In genomic region chr10:78972947-78973900, GRCh38 we compare ENCODE assay signal across 1 cellular context.
A peak's percentile ranks its signal among the peaks of the same experiment; 100 is the strongest.
TF ChIP-seq lines count a peak whose summit lies in the region.

No MANE protein-coding gene starts in this region.

TF ChIP-seq in K562, 482 proteins besides CTCF, POLR2A, EP300 and RAD21 (continued from another document and continues in another):
- peak; percentile 86 for TF ChIP-seq KAT7 (CRISPR knock-in tag; IDR thresholded peaks at IDR 0.05; ENCODE audit: borderline replicate concordance)
- TF ChIP-seq ZNF57 (CRISPR knock-in tag; IDR thresholded peaks at IDR 0.05): peak; percentile 77
- TF ChIP-seq LEF1 (IDR thresholded peaks at IDR 0.05): peak; percentile 75; the same call in 1 of the 2 replicates
- TF ChIP-seq VEZF1 (CRISPR knock-in tag; IDR thresholded peaks at IDR 0.05): peak; percentile 96
- no peak for TF ChIP-seq SNIP1 (IDR thresholded peaks at IDR 0.05; ENCODE audit: low read depth)
- TF ChIP-seq FOXP4 (CRISPR knock-in tag; IDR thresholded peaks at IDR 0.05; ENCODE audit: borderline replicate concordance): peak; percentile 87
- TF ChIP-seq PHB (CRISPR knock-in tag; IDR thresholded peaks at IDR 0.05): 0 out of 2 replicates have a peak, but pooled peaks have one; percentile 10
- TF ChIP-seq BACH1 (tag; IDR thresholded peaks at IDR 0.05): peak; percentile 90; the same call in 1 of the 2 replicates
- peak; percentile 76; the same call in 1 of the 2 replicates for TF ChIP-seq TCF15 (CRISPR knock-in tag; IDR thresholded peaks at IDR 0.05)
- peak in 1 of 2 experiments; percentile 88; a peak in 2 of 4 replicates for TF ChIP-seq NONO (IDR thresholded peaks at IDR 0.05; ENCODE audit: low read depth in 2 of 2, low read length in 1 of 2)
- 0 out of 2 replicates have a peak, but pooled peaks have one; percentile 37 for TF ChIP-seq ZNF354B (CRISPR knock-in tag; IDR thresholded peaks at IDR 0.05)
- TF ChIP-seq RCOR1 (IDR thresholded peaks at IDR 0.05; ENCODE audit: borderline replicate concordance in 1 of 2, low read depth in 2 of 2, low read length in 2 of 2): peak in 1 of 2 experiments; percentile 80; a peak in 2 of 4 replicates
- TF ChIP-seq FOXM1 (IDR thresholded peaks at IDR 0.05; ENCODE audit: low read depth): no peak
- TF ChIP-seq FOXM1 (CRISPR knock-in tag; IDR thresholded peaks at IDR 0.05; ENCODE audit: low read depth): no peak
- TF ChIP-seq JUND (IDR thresholded peaks at IDR 0.05; ENCODE audit: borderline replicate concordance, low read depth, low read length): peak; percentile 99
- TF ChIP-seq JUND (tag; IDR thresholded peaks at IDR 0.05; ENCODE audit: borderline replicate concordance, low read depth, low read length): peak; percentile 93; the same call in 2 of the 3 replicates
- no peak for TF ChIP-seq ZNF77 (CRISPR knock-in tag; IDR thresholded peaks at IDR 0.05)
- TF ChIP-seq ZNF24 (IDR thresholded peaks at IDR 0.05): 0 out of 2 replicates have a peak, but pooled peaks have one; percentile 1
- TF ChIP-seq MEIS2 (IDR thresholded peaks at IDR 0.05; ENCODE audit: partially characterized antibody): peak; percentile 92
- TF ChIP-seq ARHGAP35 (IDR thresholded peaks at IDR 0.05; ENCODE audit: partially characterized antibody): peak; percentile 27
- peak; percentile 80; the same call in 1 of the 2 replicates for TF ChIP-seq ZNF165 (CRISPR knock-in tag; IDR thresholded peaks at IDR 0.05; ENCODE audit: borderline replicate concordance)
- peak; percentile 91; the same call in 1 of the 2 replicates for TF ChIP-seq ERF (CRISPR knock-in tag; IDR thresholded peaks at IDR 0.05)
- peak; percentile 75; the same call in 1 of the 2 replicates for TF ChIP-seq FOXO4 (CRISPR knock-in tag; IDR thresholded peaks at IDR 0.05)
- TF ChIP-seq TBL1XR1 (IDR thresholded peaks at IDR 0.05; ENCODE audit: low read length in 2 of 2): peak; percentile 47 to 66; a peak in 2 of 4 replicates
- no peak for TF ChIP-seq NELFE (IDR thresholded peaks at IDR 0.05; ENCODE audit: insufficient read depth, insufficient read length)
- TF ChIP-seq ILF3 (IDR thresholded peaks at IDR 0.05; ENCODE audit: borderline replicate concordance): no peak
- no peak for TF ChIP-seq HSF4 (CRISPR knock-in tag; IDR thresholded peaks at IDR 0.05; ENCODE audit: borderline replicate concordance)
- TF ChIP-seq PBX2 (CRISPR knock-in tag; IDR thresholded peaks at IDR 0.05; ENCODE audit: low read depth): peak; percentile 89
- TF ChIP-seq PBX2 (tag; conservative IDR thresholded peaks at IDR 0.05; ENCODE audit: low read depth): no peak; the same call in 1 of the 2 replicates
- peak; percentile 49; the same call in 1 of the 2 replicates for TF ChIP-seq ZBTB12 (CRISPR knock-in tag; IDR thresholded peaks at IDR 0.05)
- peak; percentile 70; the same call in 1 of the 2 replicates for TF ChIP-seq ARID1B (IDR thresholded peaks at IDR 0.05)
- peak; percentile 43; the same call in 1 of the 2 replicates for TF ChIP-seq CREB5 (CRISPR knock-in tag; IDR thresholded peaks at IDR 0.05)
- no peak for TF ChIP-seq ZNF431 (CRISPR knock-in tag; IDR thresholded peaks at IDR 0.05)
- TF ChIP-seq GTF2B (IDR thresholded peaks at IDR 0.05; ENCODE audit: extremely low read depth, insufficient read length): no peak
- peak; percentile 54; the same call in 1 of the 2 replicates for TF ChIP-seq HDGF (IDR thresholded peaks at IDR 0.05)
- TF ChIP-seq SIX5 (IDR thresholded peaks at IDR 0.05; ENCODE audit: borderline replicate concordance in 1 of 2, insufficient read depth in 1 of 2, low read depth in 1 of 2, low read length in 2 of 2): no peak
- TF ChIP-seq ZFX (CRISPR knock-in tag; IDR thresholded peaks at IDR 0.05): peak; percentile 73
- peak; percentile 51 for TF ChIP-seq ZNF766 (CRISPR knock-in tag; conservative IDR thresholded peaks at IDR 0.05)
- TF ChIP-seq FOS (IDR thresholded peaks at IDR 0.05; ENCODE audit: extremely low read depth, insufficient read length): peak; percentile 73
- peak; percentile 72 for TF ChIP-seq NEUROD1 (IDR thresholded peaks at IDR 0.05; ENCODE audit: borderline replicate concordance, low read depth, low read length, partially characterized antibody)
- peak; percentile 69 to 73 for TF ChIP-seq FOXK2 (conservative IDR thresholded peaks at IDR 0.05 in 1 of 2, IDR thresholded peaks at IDR 0.05 in 1 of 2; ENCODE audit: low read depth in 2 of 2)
- TF ChIP-seq ZNF584 (CRISPR knock-in tag; IDR thresholded peaks at IDR 0.05; ENCODE audit: low read depth): peak; percentile 74
- TF ChIP-seq NCOR1 (IDR thresholded peaks at IDR 0.05): peak; percentile 42
- no peak for TF ChIP-seq DLX4 (CRISPR knock-in tag; IDR thresholded peaks at IDR 0.05)
- 0 out of 2 replicates have a peak, but pooled peaks have one; percentile 33 for TF ChIP-seq MTA2 (IDR thresholded peaks at IDR 0.05; ENCODE audit: low read depth)
- peak; percentile 82 for TF ChIP-seq MTA1 (IDR thresholded peaks at IDR 0.05; ENCODE audit: borderline replicate concordance)
- TF ChIP-seq TSHZ1 (CRISPR knock-in tag; IDR thresholded peaks at IDR 0.05): no peak
- TF ChIP-seq TCF3 (CRISPR knock-in tag; IDR thresholded peaks at IDR 0.05): no peak
- TF ChIP-seq PURB (CRISPR knock-in tag; IDR thresholded peaks at IDR 0.05; ENCODE audit: low read depth): no peak
- peak; percentile 98 for TF ChIP-seq CCNT2 (IDR thresholded peaks at IDR 0.05; ENCODE audit: borderline replicate concordance, extremely low read depth, insufficient read length, low read depth, low read length)
- TF ChIP-seq POLR2G (IDR thresholded peaks at IDR 0.05; ENCODE audit: low read depth, low read length): peak; percentile 93
- TF ChIP-seq NR4A1 (CRISPR knock-in tag; IDR thresholded peaks at IDR 0.05): 0 out of 2 replicates have a peak, but pooled peaks have one; percentile 82
- TF ChIP-seq NR4A1 (tag; IDR thresholded peaks at IDR 0.05): peak; percentile 77
- peak; percentile 63; the same call in 1 of the 2 replicates for TF ChIP-seq NFXL1 (CRISPR knock-in tag; IDR thresholded peaks at IDR 0.05)
